In the genomic region with DNA sequence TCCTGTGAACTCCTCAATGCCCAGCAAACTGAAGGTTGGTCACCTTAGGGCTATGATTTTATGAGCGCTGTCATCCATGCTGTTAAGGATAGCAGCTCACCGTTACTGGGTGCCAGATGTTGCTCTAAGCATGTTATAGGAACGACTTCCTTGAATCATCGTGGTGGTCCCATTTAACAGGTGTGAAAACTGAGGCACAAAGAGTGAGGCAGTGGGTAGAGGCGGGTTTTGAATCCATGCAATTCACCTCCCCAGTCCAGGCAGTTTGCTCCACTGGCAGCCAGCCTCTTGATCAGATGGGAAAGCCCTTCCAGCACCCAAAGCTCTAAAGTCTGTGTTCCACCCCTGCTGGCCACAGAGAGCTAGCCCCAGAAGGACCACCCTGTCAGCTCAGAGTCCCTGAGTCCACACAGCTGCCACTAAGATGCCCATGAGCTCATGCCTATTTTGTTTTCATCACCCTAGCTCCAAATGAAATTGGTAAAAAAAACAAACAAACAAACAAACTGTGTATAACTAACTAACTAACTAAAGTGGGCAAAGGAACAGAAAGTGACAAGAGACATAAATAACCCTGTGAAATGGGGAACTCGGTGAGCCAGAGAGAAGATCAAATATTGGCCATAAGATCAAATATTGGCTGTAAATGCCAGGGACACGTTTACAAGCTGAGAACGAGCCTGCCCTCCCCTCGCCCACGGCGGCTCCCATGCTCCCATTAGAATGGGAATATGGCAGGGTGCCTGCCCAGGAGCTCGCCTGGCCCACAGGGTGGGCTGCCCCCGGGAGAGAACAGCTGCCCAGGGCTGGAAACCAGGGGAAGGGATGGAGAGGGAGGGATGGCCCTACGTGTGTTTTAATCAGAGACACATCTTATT, we compare ENCODE assay signal across 22 cellular contexts.
A peak's percentile ranks its signal among the peaks of the same experiment; 100 is the strongest.
DNase-seq lines count a peak whose midpoint lies in the region; ATAC-seq and TF ChIP-seq lines count a peak whose summit lies in the region.
"Had no signal": no experiment of that assay in that cellular context is flagged by ENCODE, and none has a peak within 500 bp of the region (broad histone marks: within the 10 kb centered on the region; RNA-seq: fewer than 3 reads in every experiment).

No MANE protein-coding gene starts in this region.

- ATAC-seq in DND-41 (ENCODE audit: insufficient read depth, low read depth) (no peak), HG03457 (IDR thresholded peaks at IDR 0.05; ENCODE audit: unreplicated experiment) (no peak)
- ATAC-seq: GM12878, HCT116, PC-3, Right ventricle myocardium inferior had no signal

- no peak overlapping the region for H2AFZ ChIP-seq in DND-41 (ENCODE audit: low read depth, low read length)

- H3K9ac ChIP-seq in DND-41 (ENCODE audit: low read depth, low read length), result no peak overlapping the region

- peaks cover 63% of the 10 kb centered on the region for H3K4me1 ChIP-seq in DND-41 (ENCODE audit: insufficient read depth, low read length)
- H3K4me1 ChIP-seq in prostate gland (replicated peaks), result no peaks in the 10 kb centered on the region

- intact Hi-C loops in prostate gland (cut with DNase I), result no loop called here

- H3K27ac ChIP-seq in DND-41 (ENCODE audit: low read length) (peak overlapping the region; percentile 75), VCaP (peak overlapping the region; percentile 68), prostate gland (peak overlapping the region; percentile 15 to 52)
- H3K27ac ChIP-seq: SJSA1 had no signal

- no peak overlapping the region for H3K4me2 ChIP-seq in DND-41 (ENCODE audit: insufficient read depth, low read length)

- no peaks in the 10 kb centered on the region for H3K9me3 ChIP-seq in DND-41 (ENCODE audit: insufficient read depth, low read length, severe bottlenecking)
- no peaks in the 10 kb centered on the region for H3K9me3 ChIP-seq in prostate gland
- H3K9me3 ChIP-seq: MG63, SJSA1 had no signal

- no peak overlapping the region for H3K4me3 ChIP-seq in DND-41 (ENCODE audit: low read depth in 1 of 2, low read length in 2 of 2)
- H3K4me3 ChIP-seq in prostate gland, result no peak overlapping the region
- H3K4me3 ChIP-seq: GM12878, MG63, SJSA1 had no signal

- no peaks in the 10 kb centered on the region for H3K79me2 ChIP-seq in DND-41 (ENCODE audit: insufficient read depth, low read length)

- 26% methylated on average over 14 of the region's 14 CpGs for WGBS in prostate gland

- H4K20me1 ChIP-seq in DND-41 (ENCODE audit: insufficient read depth, low read length), result no peaks in the 10 kb centered on the region

- peak; percentile 2 for DNase-seq in NOMO-1 treated with DMSO at 0.1 percent for 48 hours (lab: John Stamatoyannopoulos, UW; ENCODE audit: unreplicated experiment)
- DNase-seq in NOMO-1 (lab: John Stamatoyannopoulos, UW; ENCODE audit: unreplicated experiment in 2 of 2), result no peak
- no peak for DNase-seq in DND-41
- DNase-seq in prostate gland (ENCODE audit: low spot score), result peak; percentile 27
- DNase-seq in hypothalamus (lab: John Stamatoyannopoulos, UW), result no peak
- DNase-seq: CD4-positive, alpha-beta T cell; DMS53; EL; GDM1; MG63; NCI-H1417 treated with DMSO at 0.1 percent for 48 hours; NCI-H1694 treated with DMSO at 0.1 percent for 48 hours; NCI-H2081; NCI-H2227 treated with DMSO at 0.1 percent for 48 hours; NCI-H526 treated with DMSO at 0.1 percent for 48 hours; PC-3 had no signal

- TF ChIP-seq CTCF in DND-41 (IDR thresholded peaks at IDR 0.05; ENCODE audit: borderline replicate concordance, extremely low read depth, low read length, poor library complexity, severe bottlenecking) (no peak), VCaP (conservative IDR thresholded peaks at IDR 0.05) (no peak), prostate gland (IDR thresholded peaks at IDR 0.05) (peak in 1 of 4 experiments; percentile 8)

- no peaks in the 10 kb centered on the region for H3K36me3 ChIP-seq in DND-41 (ENCODE audit: insufficient read depth, low read length)
- H3K36me3 ChIP-seq in prostate gland, result no peaks in the 10 kb centered on the region
- H3K36me3 ChIP-seq: MG63, SJSA1 had no signal

- H3K27me3 ChIP-seq in DND-41 (ENCODE audit: insufficient read depth, low read length, poor library complexity) (no peaks in the 10 kb centered on the region), prostate gland (replicated peaks; ENCODE audit: insufficient read depth) (no peaks in the 10 kb centered on the region)
- H3K27me3 ChIP-seq: MG63, SJSA1 had no signal

- no peak for TF ChIP-seq POLR2A in prostate gland (IDR thresholded peaks at IDR 0.05)

Comparison
In these comparisons a context has a peak if more than half of its experiments do, and no peak if none do; other contexts are left out.
1. DNase-seq: peak in NOMO-1 treated with DMSO at 0.1 percent for 48 hours (single experiment) and prostate gland (single experiment); none in NOMO-1 (0 of 2), DND-41 (single experiment) and hypothalamus (0 of 51).
2. Peak in every context shown above with its lines, with median percentiles within 50 percentile points of each other: H3K27ac ChIP-seq.